Comparison of ENCODE assay signal across 18 cellular contexts in genomic region chr6:41654433-41655020, GRCh38. TPM values are rescaled to one million over a fixed set of nuclear protein-coding genes. Genes with fewer than 3 reads are reported as not detected.
"Had no signal": no experiment of that assay in that cellular context is flagged by ENCODE, and none has a peak within 500 bp of the region (broad histone marks: within the 10 kb centered on the region; RNA-seq: fewer than 3 reads in every experiment).

No MANE protein-coding gene starts in this region.

- H3K9me3 ChIP-seq: esophagus muscularis mucosa, left lung, psoas muscle, suprapubic skin, upper lobe of right lung had no signal

- H3K9me3 Mint-ChIP-seq: activated naive CD4-positive, alpha-beta T cell treated with anti-CD3 and anti-CD28 coated beads, Interleukin-2, amount 50 U/mL, for 24 hours had no signal

- H3K27ac ChIP-seq: dorsolateral prefrontal cortex, esophagus muscularis mucosa, left lung, psoas muscle, suprapubic skin, upper lobe of right lung had no signal

- H3K27ac Mint-ChIP-seq: activated naive CD4-positive, alpha-beta T cell treated with anti-CD3 and anti-CD28 coated beads, Interleukin-2, amount 50 U/mL, for 24 hours had no signal

- H3K4me1 Mint-ChIP-seq: activated naive CD4-positive, alpha-beta T cell treated with anti-CD3 and anti-CD28 coated beads, Interleukin-2, amount 50 U/mL, for 24 hours had no signal

- H3K36me3 Mint-ChIP-seq: activated naive CD4-positive, alpha-beta T cell treated with anti-CD3 and anti-CD28 coated beads, Interleukin-2, amount 50 U/mL, for 24 hours had no signal

- H3K4me3 Mint-ChIP-seq: activated naive CD4-positive, alpha-beta T cell treated with anti-CD3 and anti-CD28 coated beads, Interleukin-2, amount 50 U/mL, for 24 hours had no signal

- H3K4me3 ChIP-seq: dorsolateral prefrontal cortex, esophagus muscularis mucosa, left lung, psoas muscle, suprapubic skin, upper lobe of right lung had no signal

- ATAC-seq: activated CD4-positive, CD25-positive, alpha-beta regulatory T cell treated with anti-CD3 and anti-CD28 coated beads, Interleukin-2, amount 50 U/mL, for 24 hours; psoas muscle; sciatic nerve; stimulated activated naive CD8-positive, alpha-beta T cell treated with anti-CD3 and anti-CD28 coated beads, Interleukin-15, Interleukin-2, amounts not matched to agents 100 U/mL and 50 U/mL, for 24 hours; upper lobe of right lung had no signal

- H3K4me1 ChIP-seq: left lung, psoas muscle, suprapubic skin had no signal

- DNase-seq: activated T-cell treated with anti-CD3 and anti-CD28 coated beads, Interleukin-2, amount 50 U/mL, for 1 hour; amniotic stem cell; glutamatergic neuron; left lung; mesendoderm; psoas muscle; stimulated activated CD4-positive, alpha-beta T cell treated with anti-CD3 and anti-CD28 coated beads, Interleukin-4, amount 100 ng/mL, for 1 hour; stimulated activated CD8-positive, alpha-beta memory T cell treated with anti-CD3 and anti-CD28 coated beads, Interleukin-4, amount 100 ng/mL, for 48 hours; stimulated activated naive CD8-positive, alpha-beta T cell treated with anti-CD3 and anti-CD28 coated beads, Interleukin-15, Interleukin-2, amounts not matched to agents 100 U/mL and 50 U/mL, for 24 hours; T-helper 2 cell; upper lobe of right lung had no signal

- H3K36me3 ChIP-seq: esophagus muscularis mucosa, upper lobe of right lung had no signal

RNA-seq across cellular contexts. Expression of gene MDFI, which starts 16.3 kb away (rescaled TPM):
- total RNA-seq: fibroblast of villous mesenchyme had no signal
